ENCODE assay signal across 21 cellular contexts in the genomic region with DNA sequence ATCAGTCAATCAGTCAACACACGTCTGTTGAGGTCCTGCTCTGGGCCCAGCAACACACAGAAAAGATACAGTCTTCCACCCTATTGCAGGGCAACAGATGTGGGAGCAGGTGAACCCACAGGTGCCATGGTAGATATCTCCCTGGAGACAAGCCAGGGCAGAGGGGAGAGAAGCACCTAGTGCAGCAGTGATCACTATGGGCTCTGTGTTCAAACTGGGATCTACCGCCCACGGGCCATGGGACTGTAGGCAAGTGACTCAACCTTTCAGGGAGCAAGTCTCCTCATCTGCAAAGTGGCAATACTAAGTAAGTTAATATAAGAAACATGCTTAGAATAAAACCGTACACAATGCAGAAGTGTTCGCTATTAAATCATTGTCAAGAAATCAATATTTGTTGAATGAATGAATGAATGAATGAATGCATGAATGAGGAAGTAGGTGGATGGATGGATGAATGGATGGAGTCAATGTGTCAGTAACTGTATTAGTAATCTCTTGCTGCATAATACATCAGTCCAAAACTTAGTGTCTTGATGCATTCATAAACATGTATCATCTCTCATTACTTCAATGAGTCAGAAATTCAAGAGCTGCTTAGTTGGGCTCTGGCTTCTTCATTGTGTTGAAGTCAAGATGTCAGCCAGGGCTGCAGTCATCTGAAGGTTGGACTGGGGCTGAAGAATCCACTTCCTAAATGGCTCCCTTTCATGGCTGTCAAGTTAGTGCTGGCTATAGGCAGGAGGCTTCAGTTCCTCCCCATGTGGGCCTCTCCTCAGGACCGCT. TPM values are rescaled to one million over a fixed set of nuclear protein-coding genes. Genes with fewer than 3 reads are reported as not detected.
DNase-seq lines count a peak whose midpoint lies in the region; ATAC-seq and TF ChIP-seq lines count a peak whose summit lies in the region.
"Had no signal": no experiment of that assay in that cellular context is flagged by ENCODE, and none has a peak within 500 bp of the region (broad histone marks: within the 10 kb centered on the region; RNA-seq: fewer than 3 reads in every experiment).

No MANE protein-coding gene starts in this region.

- in situ Hi-C loops in mammary epithelial cell (cut with MboI; ENCODE audit: low sequenced_read_pairs in 2 of 2) = loop anchor here in 1 of 2 donors (25.0 kb wide), 1 partner anchor 587 kb away; no protein-coding TSS in a partner anchor

- H3K27me3 Mint-ChIP-seq in MCF 10A (ENCODE audit: insufficient read depth, unreplicated experiment) = no peaks in the 10 kb centered on the region
- H3K27me3 Mint-ChIP-seq: natural killer cell treated with Interleukin-12 subunit alpha and Interleukin-12 subunit beta and Interleukin-15 and Interleukin-18, amount 100 ng/mL, for 72 hours had no signal

- H3K9ac ChIP-seq in mammary epithelial cell (ENCODE audit: insufficient read depth, low read length) = no peak overlapping the region

- no peaks in the 10 kb centered on the region for H3K27me3 ChIP-seq in mammary epithelial cell (ENCODE audit: insufficient read depth, low read length)
- peaks cover 34% of the 10 kb centered on the region for H3K27me3 ChIP-seq in foreskin keratinocyte
- H3K27me3 ChIP-seq: colonic mucosa, heart left ventricle, right lobe of liver had no signal

- TF ChIP-seq CTCF in mammary epithelial cell (conservative IDR thresholded peaks at IDR 0.05 in 1 of 2, IDR thresholded peaks at IDR 0.05 in 1 of 2; ENCODE audit: extremely low read depth in 1 of 2, insufficient read depth in 1 of 2, low read depth in 1 of 2, low read length in 2 of 2) = no peak
- TF ChIP-seq CTCF in MCF 10A (IDR thresholded peaks at IDR 0.05; ENCODE audit: unreplicated experiment) = no peak
- TF ChIP-seq CTCF in foreskin keratinocyte (conservative IDR thresholded peaks at IDR 0.05) = no peak

- no peak overlapping the region for H3K4me2 ChIP-seq in mammary epithelial cell (ENCODE audit: insufficient read depth, low read depth, low read length)

- no peak overlapping the region for H3K4me3 Mint-ChIP-seq in MCF 10A (ENCODE audit: unreplicated experiment)
- H3K4me3 Mint-ChIP-seq: activated CD8-positive, alpha-beta memory T cell treated with anti-CD3 and anti-CD28 coated beads, Interleukin-2, amount 10 ng/mL, durations not matched to agents 7 days and 5 days; activated naive CD8-positive, alpha-beta T cell treated with anti-CD3 and anti-CD28 coated beads, Interleukin-2, amount 10 ng/mL, durations not matched to agents 7 days and 5 days; brain; CD8-positive, alpha-beta T cell; natural killer cell treated with Interleukin-12 subunit alpha and Interleukin-12 subunit beta and Interleukin-15 and Interleukin-18, amount 100 ng/mL, for 72 hours had no signal

- H3K4me3 ChIP-seq in mammary epithelial cell (replicated peaks in 1 of 3; ENCODE audit: insufficient read depth in 1 of 3, low read depth in 2 of 3, low read length in 3 of 3) = no peak overlapping the region
- H3K4me3 ChIP-seq: colonic mucosa, heart left ventricle, left ventricle myocardium inferior, right lobe of liver had no signal

- peaks cover 7% of the 10 kb centered on the region for H3K4me1 ChIP-seq in mammary epithelial cell (ENCODE audit: insufficient read depth, low read length)
- H3K4me1 ChIP-seq in foreskin keratinocyte = no peaks in the 10 kb centered on the region
- H3K4me1 ChIP-seq: colonic mucosa, right lobe of liver had no signal

- no peaks in the 10 kb centered on the region for H3K9me3 ChIP-seq in mammary epithelial cell (replicated peaks; ENCODE audit: insufficient read depth, low read length)
- H3K9me3 ChIP-seq: colonic mucosa, right lobe of liver had no signal

- DNase-seq in NCI-H2171 treated with DMSO at 0.1 percent for 48 hours (lab: John Stamatoyannopoulos, UW) (peak; percentile 35), NCI-H2171 (lab: John Stamatoyannopoulos, UW) (no peak), mammary epithelial cell (peak; percentile 14), MCF 10A (ENCODE audit: unreplicated experiment) (no peak), foreskin keratinocyte (peak in 1 of 2 donors; percentile 46), amniotic stem cell (lab: John Stamatoyannopoulos, UW) (no peak)
- peak; percentile 36 for DNase-seq in stimulated activated naive CD8-positive, alpha-beta T cell treated with anti-CD3 and anti-CD28 coated beads, Interleukin-15, Interleukin-2, amounts not matched to agents 100 U/mL and 50 U/mL, for 24 hours
- DNase-seq: activated CD8-positive, alpha-beta memory T cell treated with anti-CD3 and anti-CD28 coated beads, Interleukin-2, amount 10 ng/mL, durations not matched to agents 7 days and 5 days; activated naive CD8-positive, alpha-beta T cell treated with anti-CD3 and anti-CD28 coated beads, Interleukin-2, amount 10 ng/mL, durations not matched to agents 7 days and 5 days; CD8-positive, alpha-beta T cell; colonic mucosa; DMS53; heart left ventricle; left ventricle myocardium inferior; midbrain; NCI-H187; right lobe of liver had no signal

- 83% methylated on average over 6 of the region's 6 CpGs for whole genome bisulfite sequencing in mammary epithelial cell (ENCODE audit: low coverage, missing lambda C conversion rate)

- POLR2A ChIA-PET in MCF 10A (lab: Yijun Ruan, JAX) = interaction anchor here (0.7 to 2.4 kb wide), 5 partner anchors 8 to 617 kb away, joined by 3 to 8 read pairs (median 3); no protein-coding TSS in a partner anchor

- H3K27ac Mint-ChIP-seq in MCF 10A (ENCODE audit: low read depth, unreplicated experiment) = no peak overlapping the region
- H3K27ac Mint-ChIP-seq: activated CD8-positive, alpha-beta memory T cell treated with anti-CD3 and anti-CD28 coated beads, Interleukin-2, amount 10 ng/mL, durations not matched to agents 7 days and 5 days; activated naive CD8-positive, alpha-beta T cell treated with anti-CD3 and anti-CD28 coated beads, Interleukin-2, amount 10 ng/mL, durations not matched to agents 7 days and 5 days; brain; CD8-positive, alpha-beta T cell had no signal

- dilution Hi-C loops in mammary epithelial cell (cut with HindIII; ENCODE audit: low sequenced_read_pairs) = loop anchor here (25.0 kb wide), 1 partner anchor 587 kb away; no protein-coding TSS in a partner anchor

- peaks cover 17% of the 10 kb centered on the region for H3K4me1 Mint-ChIP-seq in MCF 10A (ENCODE audit: insufficient read depth, unreplicated experiment)
- H3K4me1 Mint-ChIP-seq: activated CD8-positive, alpha-beta memory T cell treated with anti-CD3 and anti-CD28 coated beads, Interleukin-2, amount 10 ng/mL, durations not matched to agents 7 days and 5 days; activated naive CD8-positive, alpha-beta T cell treated with anti-CD3 and anti-CD28 coated beads, Interleukin-2, amount 10 ng/mL, durations not matched to agents 7 days and 5 days; brain had no signal

- no peaks in the 10 kb centered on the region for H4K20me1 ChIP-seq in mammary epithelial cell (ENCODE audit: insufficient read depth, low read length)

- intact Hi-C loops in mammary epithelial cell (cut with micrococcal nuclease) = no loop called here
- intact Hi-C loops in MCF 10A (cut with micrococcal nuclease) = no loop called here

- H3K27ac ChIP-seq in mammary epithelial cell (ENCODE audit: insufficient read depth, low read depth, low read length) = no peak overlapping the region
- no peak overlapping the region for H3K27ac ChIP-seq in foreskin keratinocyte
- H3K27ac ChIP-seq: 22Rv1, colonic mucosa, heart left ventricle, left ventricle myocardium inferior, right lobe of liver had no signal

- BruUV-seq in mammary epithelial cell (replicated peaks; lab: Mats Ljungman, UMichigan) (no TSS peak), MCF 10A (replicated peaks; lab: Mats Ljungman, UMichigan) (no TSS peak)

- no peaks in the 10 kb centered on the region for H3K36me3 ChIP-seq in mammary epithelial cell (ENCODE audit: insufficient read depth, low read length)
- H3K36me3 ChIP-seq: colonic mucosa, heart left ventricle, left ventricle myocardium inferior, right lobe of liver had no signal

- ATAC-seq in foreskin keratinocyte = peak; percentile 67
- peak; percentile 69 for ATAC-seq in stimulated activated naive CD8-positive, alpha-beta T cell treated with anti-CD3 and anti-CD28 coated beads, Interleukin-15, Interleukin-2, amounts not matched to agents 100 U/mL and 50 U/mL, for 24 hours
- no peak for ATAC-seq in HG02884 (IDR thresholded peaks at IDR 0.05; ENCODE audit: unreplicated experiment)
- ATAC-seq: activated CD8-positive, alpha-beta memory T cell treated with anti-CD3 and anti-CD28 coated beads, Interleukin-2, amount 10 ng/mL, durations not matched to agents 7 days and 5 days; CD8-positive, alpha-beta T cell had no signal

- H3K36me3 Mint-ChIP-seq in MCF 10A (ENCODE audit: insufficient read depth, unreplicated experiment) = no peaks in the 10 kb centered on the region
- H3K36me3 Mint-ChIP-seq: brain; CD8-positive, alpha-beta T cell had no signal

- H2AFZ ChIP-seq in mammary epithelial cell (ENCODE audit: low read depth, low read length) = no peak overlapping the region

- no peaks in the 10 kb centered on the region for H3K9me3 Mint-ChIP-seq in MCF 10A (ENCODE audit: unreplicated experiment)

- CTCF ChIA-PET in mammary epithelial cell (lab: Charles Lee; ENCODE audit: low non-redundant PET) = no interaction called here
- CTCF ChIA-PET in MCF 10A (lab: Yijun Ruan, JAX) = interaction anchor here (0.5 to 6.7 kb wide), 10 partner anchors 9 to 593 kb away, joined by 3 to 57 read pairs (median 4); no protein-coding TSS in a partner anchor

- H3K79me2 ChIP-seq in mammary epithelial cell (ENCODE audit: insufficient read depth, low read length) = no peaks in the 10 kb centered on the region

RNA-seq across cellular contexts. Expression of gene NFATC2, which starts 31.9 kb away (rescaled TPM):
- total RNA-seq in mammary epithelial cell (under 1 TPM in 1 of 2 donors, not detected in 1; under 0.01 TPM), MCF 10A (2022) (0.07 and 0.12 TPM in 2 replicates), foreskin keratinocyte (under 0.01 TPM in 1 of 2 replicates, not detected in the other)
- polyA plus RNA-seq in mammary epithelial cell (0.01 TPM), foreskin keratinocyte (under 0.01 TPM in 1 of 2 replicates, not detected in the other)
- not detected for polyA minus RNA-seq in mammary epithelial cell

Comparison
In these comparisons a context has a peak if more than half of its experiments do, and no peak if none do; other contexts are left out.
1. DNase-seq: peak in NCI-H2171 treated with DMSO at 0.1 percent for 48 hours (single experiment), mammary epithelial cell (single experiment) and stimulated activated naive CD8-positive, alpha-beta T cell treated with anti-CD3 and anti-CD28 coated beads, Interleukin-15, Interleukin-2, amounts not matched to agents 100 U/mL and 50 U/mL, for 24 hours (single experiment); none in NCI-H2171 (single experiment), MCF 10A (single experiment) and amniotic stem cell (single experiment).